ENCODE assay signal across 14 cellular contexts in the genomic region with DNA sequence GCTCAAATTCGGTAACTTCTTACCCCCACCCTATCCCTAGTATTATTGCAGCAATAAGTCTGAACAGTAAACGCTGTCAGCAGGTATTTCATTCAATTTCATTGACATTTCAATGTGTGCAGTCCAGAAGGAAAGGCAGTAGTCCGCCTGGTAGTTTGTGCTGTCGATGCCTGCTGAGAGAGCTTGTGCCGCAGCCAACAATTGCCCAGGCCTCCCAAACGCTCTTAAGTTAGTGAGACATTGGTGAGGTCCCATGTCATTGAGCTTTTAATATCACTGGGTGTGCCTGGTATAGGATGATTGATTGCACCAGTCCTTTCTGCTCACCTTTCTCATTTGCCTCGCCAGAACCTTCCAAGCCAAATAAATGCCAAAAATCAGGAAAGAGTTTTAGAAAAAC. TPM values are rescaled to one million over a fixed set of nuclear protein-coding genes. Genes with fewer than 3 reads are reported as not detected.
DNase-seq lines count a peak whose midpoint lies in the region; ATAC-seq and TF ChIP-seq lines count a peak whose summit lies in the region.
"Had no signal": no experiment of that assay in that cellular context is flagged by ENCODE, and none has a peak within 500 bp of the region (broad histone marks: within the 10 kb centered on the region; RNA-seq: fewer than 3 reads in every experiment).

No MANE protein-coding gene starts in this region.

- H2AFZ ChIP-seq in MM.1S (ENCODE audit: low read length) = no peak overlapping the region
- H2AFZ ChIP-seq: GM23338 had no signal

- no peaks in the 10 kb centered on the region for H3K9me2 ChIP-seq in MM.1S (replicated peaks; ENCODE audit: insufficient read depth, low read length)

- H3K79me2 ChIP-seq in MM.1S (ENCODE audit: low read length) = peaks cover 44% of the 10 kb centered on the region

- H3K27me3 Mint-ChIP-seq in glutamatergic neuron (ENCODE audit: unreplicated experiment) = peaks cover 5% of the 10 kb centered on the region
- H3K27me3 Mint-ChIP-seq: CD4-positive, alpha-beta memory T cell had no signal

- TF ChIP-seq CTCF in MM.1S (IDR thresholded peaks at IDR 0.05; ENCODE audit: low read length) (no peak), glutamatergic neuron (IDR thresholded peaks at IDR 0.05; ENCODE audit: partially characterized antibody, unreplicated experiment) (no peak), gastrocnemius medialis (IDR thresholded peaks at IDR 0.05 in 4 of 5, conservative IDR thresholded peaks at IDR 0.05 in 1 of 5) (no peak), GM13976 (IDR thresholded peaks at IDR 0.05; ENCODE audit: borderline replicate concordance, control extremely low read depth, extremely low read depth, insufficient read depth, missing control alignments) (no peak)

- H3F3A ChIP-seq in MM.1S (ENCODE audit: insufficient read depth, low read length) = peaks cover 25% of the 10 kb centered on the region

- peaks cover 48% of the 10 kb centered on the region for H3K4me1 Mint-ChIP-seq in glutamatergic neuron (ENCODE audit: low read depth, unreplicated experiment)

- H3K9ac ChIP-seq in MM.1S (ENCODE audit: low read length) = no peak overlapping the region

- H3K27ac ChIP-seq in MM.1S (ENCODE audit: low read length) (peak overlapping the region; percentile 75; the same call in 1 of the 2 replicates), gastrocnemius medialis (peak overlapping the region; percentile 29 to 64 (median 36))
- H3K27ac ChIP-seq: A549, C4-2B, HL-60 had no signal

- H3K9me3 ChIP-seq in MM.1S (replicated peaks; ENCODE audit: insufficient read depth, low read length) = no peaks in the 10 kb centered on the region
- no peaks in the 10 kb centered on the region for H3K9me3 ChIP-seq in gastrocnemius medialis
- H3K9me3 ChIP-seq: A549, BE2C had no signal

- intact Hi-C loops in gastrocnemius medialis (cut with DNase I; ENCODE audit: low total_unique reads) = loop anchor here (5.0 kb wide), 1 partner anchor 34 kb away; the partner anchor contains the start of gene C11orf96

- peak overlapping the region; percentile 70 for H3K4me2 ChIP-seq in MM.1S (ENCODE audit: low read depth, low read length)
- H3K4me2 ChIP-seq: A549, GM23338 had no signal

- 0 out of 2 replicates have a peak overlapping the region, but pooled peaks have one; percentile 15 for H3K4me3 ChIP-seq in MM.1S (ENCODE audit: low read length)
- H3K4me3 ChIP-seq in gastrocnemius medialis = no peak overlapping the region
- H3K4me3 ChIP-seq: A549, GM23338 had no signal

- H3K9me3 Mint-ChIP-seq in glutamatergic neuron (ENCODE audit: unreplicated experiment) = peaks cover 6% of the 10 kb centered on the region
- H3K9me3 Mint-ChIP-seq: CD4-positive, alpha-beta memory T cell; GM23338 had no signal

- H3K4me3 Mint-ChIP-seq in glutamatergic neuron (ENCODE audit: unreplicated experiment) = peak overlapping the region; percentile 56
- H3K4me3 Mint-ChIP-seq: CD4-positive, alpha-beta memory T cell; GM23338 had no signal

- in situ Hi-C loops in G401 (cut with HindIII; ENCODE audit: low sequenced_read_pairs) (no loop called here), gastrocnemius medialis (cut with MboI; ENCODE audit: low sequenced_read_pairs in 4 of 4) (no loop called here), GM13976 (cut with MboI; ENCODE audit: low sequenced_read_pairs, unreplicated experiment) (no loop called here)

- no peaks in the 10 kb centered on the region for H3K36me3 ChIP-seq in MM.1S (replicated peaks; ENCODE audit: insufficient read depth, low read length)
- peaks cover 0 to 14% of the 10 kb centered on the region in 2 donors for H3K36me3 ChIP-seq in gastrocnemius medialis
- H3K36me3 ChIP-seq: BE2C had no signal

- peak; percentile 70 to 97 for ATAC-seq in gastrocnemius medialis
- ATAC-seq: A549, GM23338 had no signal

- TF ChIP-seq POLR2A in gastrocnemius medialis (IDR thresholded peaks at IDR 0.05) = no peak

- H3K27ac Mint-ChIP-seq in glutamatergic neuron (ENCODE audit: unreplicated experiment) = no peak overlapping the region
- H3K27ac Mint-ChIP-seq: GM23338 had no signal

- H3K36me3 Mint-ChIP-seq in glutamatergic neuron (ENCODE audit: unreplicated experiment) = no peaks in the 10 kb centered on the region

- peak; percentile 73 for DNase-seq in G401 (ENCODE audit: low spot score)
- DNase-seq in MM.1S = no peak
- DNase-seq in glutamatergic neuron = no peak
- peak in 1 of 2 donors; percentile 76 for DNase-seq in gastrocnemius medialis
- DNase-seq in GM13976 (ENCODE audit: low spot score) = no peak
- no peak for DNase-seq in NCI-H2227 treated with DMSO at 0.1 percent for 48 hours (lab: John Stamatoyannopoulos, UW)
- DNase-seq: BE2C; CD4-positive, alpha-beta memory T cell; DMS79; H7 had no signal

- H3K27me3 ChIP-seq in MM.1S (replicated peaks; ENCODE audit: insufficient read depth, low read length) (no peaks in the 10 kb centered on the region), gastrocnemius medialis (no peaks in the 10 kb centered on the region)
- H3K27me3 ChIP-seq: BE2C had no signal

- peaks cover 56% of the 10 kb centered on the region for H3K4me1 ChIP-seq in MM.1S (ENCODE audit: low read length)
- peaks cover 18 to 21% of the 10 kb centered on the region in 2 donors for H3K4me1 ChIP-seq in gastrocnemius medialis
- H3K4me1 ChIP-seq: A549 had no signal

- no peaks in the 10 kb centered on the region for H4K20me1 ChIP-seq in MM.1S (ENCODE audit: insufficient read depth, low read length)

RNA-seq across cellular contexts. Expression of gene ALKBH3, which starts 28.1 kb away (rescaled TPM):
- 33.2 and 48.1 TPM in 2 replicates for total RNA-seq in G401 (2014; rRNA removed; shearing (Covaris generic))
- total RNA-seq in glutamatergic neuron (ENCODE audit: unreplicated experiment) = 30.4 TPM
- 10 to 100 TPM; 27.5 to 44.1 (median 42.0) TPM for total RNA-seq in gastrocnemius medialis

RNA-seq across cellular contexts. Expression of gene C11orf96, which starts 33.8 kb away (rescaled TPM):
- total RNA-seq in G401 (2014; rRNA removed; shearing (Covaris generic)) = 0.86 TPM in 1 of 2 replicates, not detected in the other
- total RNA-seq in glutamatergic neuron (ENCODE audit: unreplicated experiment) (74.9 TPM), gastrocnemius medialis (100 to 1,000 TPM in 1 of 4 donors, 10 to 100 TPM in 3; 22.4 to 220 (median 78.4) TPM)

Comparison
In these comparisons a context has a peak if more than half of its experiments do, and no peak if none do; other contexts are left out.
1. RNA of gene C11orf96, which starts 33.8 kb away (total RNA-seq): 22.4 to 220 TPM in gastrocnemius medialis and 74.9 TPM in glutamatergic neuron (single experiment); 0.86 TPM in G401; every median in the first group is over 10 times any median in the second.